Comparison of ENCODE assay signal across 12 cellular contexts in genomic region chr9:66952581-66952980, GRCh38. TPM values are rescaled to one million over a fixed set of nuclear protein-coding genes. Genes with fewer than 3 reads are reported as not detected.
A peak's percentile ranks its signal among the peaks of the same experiment; 100 is the strongest.
DNase-seq lines count a peak whose midpoint lies in the region; ATAC-seq and TF ChIP-seq lines count a peak whose summit lies in the region.
"Not testable (repeated sequence)": the region's sequence is repeated elsewhere in the genome, so short reads cannot be mapped to it uniquely, and the experiment has no call there.
"Had no signal": no experiment of that assay in that cellular context is flagged by ENCODE, and none has a peak within 500 bp of the region (broad histone marks: within the 10 kb centered on the region; RNA-seq: fewer than 3 reads in every experiment).

No MANE protein-coding gene starts in this region.

- dilution Hi-C loops in IMR-90 (cut with HindIII; ENCODE audit: low sequenced_read_pairs, unreplicated experiment), result not testable (repeated sequence)

- H3K9me2 ChIP-seq in PC-3 (replicated peaks; ENCODE audit: low read length), result not testable (repeated sequence)

- not testable (repeated sequence) for H4K91ac ChIP-seq in IMR-90 (ENCODE audit: insufficient read depth, low read depth, low read length); trophoblast cell (ENCODE audit: low read depth, low read length)

- ATAC-seq in IMR-90 (ENCODE audit: low read depth); PC-3: not testable (repeated sequence)

- not testable (repeated sequence) for H2AK9ac ChIP-seq in IMR-90 (replicated peaks; ENCODE audit: low read depth, low read length, poor library complexity)

- not testable (repeated sequence) for H3K9me1 ChIP-seq in IMR-90 (ENCODE audit: insufficient read depth, low read length)

- H2BK20ac ChIP-seq in IMR-90 (ENCODE audit: low read depth, low read length), result not testable (repeated sequence)

- H3K18ac ChIP-seq in IMR-90 (ENCODE audit: low read depth, low read length); trophoblast cell (ENCODE audit: low read length): not testable (repeated sequence)

- H2AFZ ChIP-seq in IMR-90 (replicated peaks; ENCODE audit: low read length, poor library complexity); PC-3 (ENCODE audit: low read length); trophoblast cell (ENCODE audit: insufficient read depth, low read length, poor library complexity): not testable (repeated sequence)

- in situ Hi-C loops in IMR-90 (cut with MboI; ENCODE audit: low sequenced_read_pairs); brain microvascular endothelial cell (cut with HindIII; ENCODE audit: low pct_ligation_motif_present, low sequenced_read_pairs): not testable (repeated sequence)

- H3K79me2 ChIP-seq in PC-3 (ENCODE audit: low read length); trophoblast cell (ENCODE audit: control insufficient read depth, insufficient read depth, low read length, poor library complexity): not testable (repeated sequence)

- not testable (repeated sequence) for H3K4ac ChIP-seq in IMR-90 (ENCODE audit: low read depth, low read length); trophoblast cell (ENCODE audit: low read depth, low read length)

- H4K12ac ChIP-seq in trophoblast cell (ENCODE audit: low read depth, low read length), result not testable (repeated sequence)

- not testable (repeated sequence) for H4K5ac ChIP-seq in IMR-90 (ENCODE audit: low read depth, low read length)

- H3K4me3 ChIP-seq in IMR-90 (ENCODE audit: insufficient read depth, low read depth, low read length); PC-3 (ENCODE audit: low read length); brain microvascular endothelial cell (ENCODE audit: low read depth, low read length); trophoblast cell (ENCODE audit: low read depth, low read length): not testable (repeated sequence)

- not testable (repeated sequence) for H3K9me3 ChIP-seq in IMR-90 (ENCODE audit: control insufficient read depth, insufficient read depth, low read length); PC-3 (ENCODE audit: low read length); trophoblast cell (ENCODE audit: insufficient read depth, low read depth, low read length)

- H3K27ac ChIP-seq in IMR-90 (ENCODE audit: insufficient read depth, low read length); PC-3 (ENCODE audit: low read length); trophoblast cell (ENCODE audit: low read depth, low read length): not testable (repeated sequence)
- H3K27ac ChIP-seq in brain microvascular endothelial cell, result peak overlapping the region; percentile 68

- intact Hi-C loops in IMR-90 (cut with micrococcal nuclease); PC-3 (cut with micrococcal nuclease): not testable (repeated sequence)

- H2BK15ac ChIP-seq in IMR-90 (ENCODE audit: low read depth, low read length), result not testable (repeated sequence)

- not testable (repeated sequence) for H3K27me3 ChIP-seq in IMR-90 (ENCODE audit: control insufficient read depth, insufficient read depth, low read length); PC-3 (ENCODE audit: low read length); brain microvascular endothelial cell (replicated peaks); trophoblast cell (ENCODE audit: insufficient read depth, low read length)

- H2AK5ac ChIP-seq in IMR-90 (ENCODE audit: low read depth, low read length); trophoblast cell (ENCODE audit: low read length): not testable (repeated sequence)

- not testable (repeated sequence) for H3K9ac ChIP-seq in IMR-90 (ENCODE audit: low read depth, low read length); PC-3 (ENCODE audit: low read length); trophoblast cell (ENCODE audit: low read length)

- CTCF ChIA-PET in IMR-90 (lab: Yijun Ruan, JAX); PC-3 (lab: Charles Lee): not testable (repeated sequence)

- not testable (repeated sequence) for TF ChIP-seq RAD21 in IMR-90 (IDR thresholded peaks at IDR 0.05; ENCODE audit: low read length)

- TF ChIP-seq CTCF in IMR-90 (conservative IDR thresholded peaks at IDR 0.05; ENCODE audit: low read depth, low read length); PC-3 (conservative IDR thresholded peaks at IDR 0.05; ENCODE audit: low read depth, low read length); brain microvascular endothelial cell (IDR thresholded peaks at IDR 0.05; ENCODE audit: low read depth, low read length, missing control alignments): not testable (repeated sequence)

- H4K20me1 ChIP-seq in IMR-90 (ENCODE audit: insufficient read depth, low read length); PC-3 (ENCODE audit: low read length): not testable (repeated sequence)

- H2BK12ac ChIP-seq in trophoblast cell (ENCODE audit: low read length), result not testable (repeated sequence)

- H3K79me1 ChIP-seq in IMR-90 (ENCODE audit: low read depth in 1 of 2, low read length in 2 of 2); trophoblast cell (ENCODE audit: low read length): not testable (repeated sequence)

- H3F3A ChIP-seq in PC-3 (ENCODE audit: low read length, unreplicated experiment), result not testable (repeated sequence)

- WGBS in IMR-90 (ENCODE audit: extremely low coverage in 2 of 2, insufficient read length in 1 of 2), 2 experiments, result 91% methylated on average over 9 of the region's 11 CpGs; no CpG with 5 or more reads in 1 of the 2 experiments
- no CpG with 5 or more reads among the region's 11 CpGs for WGBS in trophoblast cell (ENCODE audit: extremely low coverage, insufficient coverage, insufficient read length)

- POLR2A ChIA-PET in IMR-90 (lab: Charles Lee; ENCODE audit: unreplicated experiment); PC-3 (lab: Charles Lee; ENCODE audit: unreplicated experiment): not testable (repeated sequence)

- H3K23ac ChIP-seq in IMR-90 (ENCODE audit: low read depth, low read length); trophoblast cell (ENCODE audit: low read length): not testable (repeated sequence)

- H2BK5ac ChIP-seq in IMR-90 (ENCODE audit: low read depth, low read length, poor library complexity, severe bottlenecking); trophoblast cell (ENCODE audit: low read depth, low read length, poor library complexity): not testable (repeated sequence)

- not testable (repeated sequence) for TF ChIP-seq POLR2A in IMR-90 (IDR thresholded peaks at IDR 0.05; ENCODE audit: low read depth, low read length)

- not testable (repeated sequence) for H3K4me1 ChIP-seq in IMR-90 (ENCODE audit: control insufficient read depth, insufficient read depth, low read length); PC-3 (ENCODE audit: insufficient read depth, low read length); trophoblast cell (ENCODE audit: control insufficient read depth in 1 of 2, insufficient read depth in 2 of 2, low read length in 2 of 2)

- H3K36me3 ChIP-seq in IMR-90 (ENCODE audit: control insufficient read depth, insufficient read depth, low read length); PC-3 (ENCODE audit: low read depth, low read length); brain microvascular endothelial cell (replicated peaks); trophoblast cell (ENCODE audit: control insufficient read depth in 1 of 2, insufficient read depth in 2 of 2, low read length in 2 of 2): not testable (repeated sequence)

- H3K4me2 ChIP-seq in IMR-90 (ENCODE audit: low read depth, low read length); PC-3 (ENCODE audit: low read length); trophoblast cell (ENCODE audit: low read length): not testable (repeated sequence)

- H2BK120ac ChIP-seq in IMR-90 (ENCODE audit: low read depth, low read length); trophoblast cell (ENCODE audit: insufficient read depth, low read length, poor library complexity): not testable (repeated sequence)

- not testable (repeated sequence) for BruUV-seq in IMR-90 (replicated peaks; lab: Mats Ljungman, UMichigan); PC-3 (replicated peaks; lab: Mats Ljungman, UMichigan)

- not testable (repeated sequence) for H3K14ac ChIP-seq in IMR-90 (replicated peaks; ENCODE audit: low read depth, low read length); trophoblast cell (ENCODE audit: low read length)

- H3K56ac ChIP-seq in IMR-90 (ENCODE audit: extremely low read depth, insufficient read depth, low read length), result not testable (repeated sequence)

- H4K8ac ChIP-seq in IMR-90 (ENCODE audit: low read depth in 2 of 2, low read length in 2 of 2); trophoblast cell (ENCODE audit: low read depth, low read length): not testable (repeated sequence)

- DNase-seq in ELR (ENCODE audit: low read depth), result peak; percentile 49
- DNase-seq in IMR-90, result peak; percentile 17
- DNase-seq in PC-3, result peak; percentile 17
- DNase-seq in amniotic epithelial cell (ENCODE audit: low read depth), result peak; percentile 44
- DNase-seq in brain microvascular endothelial cell, result not testable (repeated sequence)
- peak; percentile 12 for DNase-seq in dermis blood vessel endothelial cell
- DNase-seq in iris pigment epithelial cell (ENCODE audit: low read depth), result peak; percentile 39
- DNase-seq in trophoblast cell, result peak; percentile 25 to 56

RNA-seq across cellular contexts. Expression of gene SPATA31A3, which starts 39.8 kb away (rescaled TPM):
- total RNA-seq in IMR-90 (2012; rRNA removed) (not detected in 2 replicates), PC-3 (2014; rRNA removed) (not detected in 2 replicates), dermis blood vessel endothelial cell (not detected in 2 replicates)
- polyA plus RNA-seq in IMR-90 (2012; rRNA removed), result not detected in 2 replicates
- not detected in 2 replicates for polyA plus RNA-seq in IMR-90 (2012; cell fraction: cytosol; rRNA removed)
- not detected in 2 replicates for polyA plus RNA-seq in IMR-90 (2012; cell fraction: nucleus; rRNA removed; ENCODE audit: low replicate concordance)
- not detected in 2 replicates for polyA plus RNA-seq in trophoblast cell (2013)
- total RNA-seq: CD4-positive, CD25-positive, alpha-beta regulatory T cell; CD8-positive, alpha-beta memory T cell; GM23338 had no signal
- polyA plus RNA-seq: CD4-positive, CD25-positive, alpha-beta regulatory T cell; CD8-positive, alpha-beta memory T cell; GM23338; IgD-negative memory B cell had no signal

RNA-seq across cellular contexts. Expression of gene ZNF658, which starts 52.1 kb away (rescaled TPM):
- total RNA-seq in IMR-90 (2012; rRNA removed) (5.8 and 6.3 TPM in 2 replicates), PC-3 (2014; rRNA removed) (3.1 and 3.8 TPM in 2 replicates), dermis blood vessel endothelial cell (5.3 and 6.8 TPM in 2 replicates)
- polyA plus RNA-seq in IMR-90 (2012; rRNA removed), result 1.0 and 1.1 TPM in 2 replicates
- 0.17 and 0.24 TPM in 2 replicates for polyA plus RNA-seq in IMR-90 (2012; cell fraction: cytosol; rRNA removed)
- 0.33 and 1.8 TPM in 2 replicates for polyA plus RNA-seq in IMR-90 (2012; cell fraction: nucleus; rRNA removed; ENCODE audit: low replicate concordance)
- 1.7 and 2.0 TPM in 2 replicates for polyA plus RNA-seq in trophoblast cell (2013)
